In the genomic region with DNA sequence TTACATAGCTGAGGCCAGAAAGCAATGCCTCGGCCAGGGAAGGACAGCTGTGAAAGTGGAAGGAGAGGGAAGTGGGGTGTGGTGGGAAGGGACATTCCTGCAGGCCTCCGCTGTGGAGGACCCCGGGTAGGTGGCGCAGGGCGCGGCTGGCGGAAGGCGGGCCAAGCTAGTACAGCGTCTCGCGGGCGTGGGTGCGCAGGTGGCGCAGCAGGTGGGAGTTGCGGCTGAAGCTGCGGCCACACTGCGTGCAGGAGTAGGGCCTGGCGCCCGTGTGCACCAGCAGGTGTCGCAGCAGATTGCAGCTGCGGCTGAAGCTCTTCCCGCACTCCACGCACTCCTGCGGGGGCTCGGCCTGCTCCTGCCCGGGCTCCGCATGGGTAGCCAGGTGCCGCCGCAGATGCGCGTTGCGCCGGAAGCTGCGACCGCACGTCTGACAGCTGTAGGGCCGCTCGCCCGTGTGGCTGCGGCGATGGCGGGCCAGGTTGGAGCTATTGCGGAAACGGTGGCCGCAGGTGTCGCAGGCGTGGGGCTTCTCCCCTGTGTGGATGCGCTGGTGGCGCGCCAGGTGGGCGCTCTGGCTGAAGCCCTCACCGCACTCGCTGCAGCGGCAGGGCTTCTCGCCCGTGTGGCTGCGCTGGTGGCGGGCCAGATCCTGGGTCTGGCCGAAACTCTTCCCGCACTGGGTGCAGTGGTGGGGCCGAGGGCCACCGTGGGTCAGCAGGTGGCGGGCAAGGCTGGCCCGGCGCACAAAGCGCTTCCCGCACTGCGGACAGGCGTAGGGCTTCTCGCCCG, we compare ENCODE assay signal across 27 cellular contexts. TPM values are rescaled to one million over a fixed set of nuclear protein-coding genes. Genes with fewer than 3 reads are reported as not detected.
A peak's percentile ranks its signal among the peaks of the same experiment; 100 is the strongest.
DNase-seq lines count a peak whose midpoint lies in the region; ATAC-seq and TF ChIP-seq lines count a peak whose summit lies in the region.
"Had no signal": no experiment of that assay in that cellular context is flagged by ENCODE, and none has a peak within 500 bp of the region (broad histone marks: within the 10 kb centered on the region; RNA-seq: fewer than 3 reads in every experiment).

No MANE protein-coding gene starts in this region.

- H3K9me3 ChIP-seq in transverse colon = no peaks in the 10 kb centered on the region
- no peaks in the 10 kb centered on the region for H3K9me3 ChIP-seq in adrenal gland (replicated peaks in 1 of 3)
- H3K9me3 ChIP-seq: SJCRH30 had no signal

- H3K27me3 ChIP-seq in transverse colon (peaks cover 11% of the 10 kb centered on the region), adrenal gland (no peaks in the 10 kb centered on the region)
- H3K27me3 ChIP-seq: SJCRH30 had no signal

- DNase-seq in AG20443 (ENCODE audit: low spot score) (peak; percentile 4), GM10266 (ENCODE audit: extremely low spot score) (peak; percentile 2), glutamatergic neuron (no peak), NCI-H2227 treated with DMSO at 0.1 percent for 48 hours (lab: John Stamatoyannopoulos, UW) (no peak), transverse colon (no peak), adrenal gland (no peak)
- DNase-seq: activated CD4-positive, alpha-beta T cell treated with anti-CD3 and anti-CD28 coated beads for 1 hour; activated CD8-positive, alpha-beta T cell treated with anti-CD3 and anti-CD28 coated beads for 36 hours; anterior cingulate cortex; CD4-positive, CD25-positive, alpha-beta regulatory T cell; effector CD4-positive, alpha-beta T cell; EL; mesendoderm; naive thymus-derived CD4-positive, alpha-beta T cell; stimulated activated CD4-positive, alpha-beta T cell treated with anti-CD3 and anti-CD28 coated beads, Interleukin-2, amount 100 ng/mL, for 48 hours; substantia nigra had no signal

- no peak for TF ChIP-seq EP300 in transverse colon (IDR thresholded peaks at IDR 0.05; ENCODE audit: low read depth)

- peaks cover 2% of the 10 kb centered on the region for H3K27me3 Mint-ChIP-seq in glutamatergic neuron (ENCODE audit: unreplicated experiment)
- H3K27me3 Mint-ChIP-seq in nephron (ENCODE audit: low read depth) = peaks cover 6% of the 10 kb centered on the region
- H3K27me3 Mint-ChIP-seq: activated CD8-positive, alpha-beta T cell treated with anti-CD3 and anti-CD28 coated beads for 36 hours; CD4-positive, CD25-positive, alpha-beta regulatory T cell; naive thymus-derived CD4-positive, alpha-beta T cell had no signal

- H3K36me3 Mint-ChIP-seq in glutamatergic neuron (ENCODE audit: unreplicated experiment) = no peaks in the 10 kb centered on the region
- H3K36me3 Mint-ChIP-seq in nephron (ENCODE audit: low read depth) = no peaks in the 10 kb centered on the region
- H3K36me3 Mint-ChIP-seq: CD4-positive, CD25-positive, alpha-beta regulatory T cell had no signal

- in situ Hi-C loops in transverse colon (cut with MboI; ENCODE audit: low pct_ligation_motif_present in 1 of 4, low pct_unique_long_range_greater_than_20kb in 1 of 4, low sequenced_read_pairs in 3 of 4) = no loop called here

- 92 to 95% methylated on average over 15 to 70 of the region's 71 CpGs for WGBS in transverse colon (ENCODE audit: low coverage in 1 of 2), 2 donors
- WGBS in adrenal gland, 4 donors = 88 to 95% (median 90%) methylated on average over 45 to 71 of the region's 71 CpGs

- H3K27ac ChIP-seq in transverse colon = no peak overlapping the region
- H3K27ac ChIP-seq in adrenal gland = no peak overlapping the region
- H3K27ac ChIP-seq: epithelial cell of prostate, SJCRH30 had no signal

- intact Hi-C loops in transverse colon (cut with DNase I; ENCODE audit: low total_unique reads) = no loop called here
- intact Hi-C loops in adrenal gland (cut with DNase I) = no loop called here

- peaks cover 0 to 7% (median 0%) of the 10 kb centered on the region in 4 donors for H3K4me1 ChIP-seq in transverse colon
- H3K4me1 ChIP-seq in adrenal gland (replicated peaks in 1 of 2) = peaks cover 0 to 4% of the 10 kb centered on the region in 2 donors

- H3K36me3 ChIP-seq in transverse colon (no peaks in the 10 kb centered on the region), adrenal gland (replicated peaks in 1 of 2) (no peaks in the 10 kb centered on the region)
- H3K36me3 ChIP-seq: SJCRH30 had no signal

- ATAC-seq in HG03469 (IDR thresholded peaks at IDR 0.05; ENCODE audit: unreplicated experiment) = no peak
- ATAC-seq: activated CD8-positive, alpha-beta T cell treated with anti-CD3 and anti-CD28 coated beads for 36 hours; activated naive CD4-positive, alpha-beta T cell treated with anti-CD3 and anti-CD28 coated beads, Interleukin-2, amount 50 U/mL, for 72 hours; naive thymus-derived CD4-positive, alpha-beta T cell had no signal

- H3K9me3 Mint-ChIP-seq in glutamatergic neuron (ENCODE audit: unreplicated experiment) (peaks cover 7% of the 10 kb centered on the region), nephron (no peaks in the 10 kb centered on the region)
- H3K9me3 Mint-ChIP-seq: activated CD8-positive, alpha-beta T cell treated with anti-CD3 and anti-CD28 coated beads for 36 hours; activated naive CD4-positive, alpha-beta T cell treated with anti-CD3 and anti-CD28 coated beads, Interleukin-2, amount 50 U/mL, for 72 hours; CD4-positive, CD25-positive, alpha-beta regulatory T cell; naive thymus-derived CD4-positive, alpha-beta T cell had no signal

- TF ChIP-seq POLR2A in transverse colon (IDR thresholded peaks at IDR 0.05) = no peak
- no peak for TF ChIP-seq POLR2A in adrenal gland (IDR thresholded peaks at IDR 0.05)

- H3K4me3 ChIP-seq in transverse colon = no peak overlapping the region
- no peak overlapping the region for H3K4me3 ChIP-seq in adrenal gland
- H3K4me3 ChIP-seq: SJCRH30 had no signal

- H3K27ac Mint-ChIP-seq in glutamatergic neuron (ENCODE audit: unreplicated experiment) (no peak overlapping the region), nephron (peak overlapping the region in 2 of 3 experiments; percentile 33 to 89)

- H3K4me3 Mint-ChIP-seq in glutamatergic neuron (ENCODE audit: unreplicated experiment) (peak overlapping the region; percentile 40), nephron (peak overlapping the region in 1 of 3 experiments; percentile 12)
- H3K4me3 Mint-ChIP-seq: activated CD8-positive, alpha-beta T cell treated with anti-CD3 and anti-CD28 coated beads for 36 hours had no signal

- TF ChIP-seq CTCF in GM10266 (IDR thresholded peaks at IDR 0.05; ENCODE audit: control insufficient read depth, insufficient read depth, low read depth, missing control alignments) = no peak
- TF ChIP-seq CTCF in glutamatergic neuron (IDR thresholded peaks at IDR 0.05; ENCODE audit: partially characterized antibody, unreplicated experiment) = no peak
- TF ChIP-seq CTCF in nephron (IDR thresholded peaks at IDR 0.05; ENCODE audit: unreplicated experiment in 3 of 3) = no peak
- no peak for TF ChIP-seq CTCF in transverse colon (IDR thresholded peaks at IDR 0.05)
- no peak for TF ChIP-seq CTCF in adrenal gland (IDR thresholded peaks at IDR 0.05)

- peaks cover 16% of the 10 kb centered on the region for H3K4me1 Mint-ChIP-seq in glutamatergic neuron (ENCODE audit: low read depth, unreplicated experiment)
- H3K4me1 Mint-ChIP-seq in nephron = peaks cover 19% of the 10 kb centered on the region

RNA-seq across cellular contexts. Expression of a gene that starts 10.0 kb away (rescaled TPM):
- 0.74 TPM for total RNA-seq in glutamatergic neuron (ENCODE audit: unreplicated experiment)
- not detected for total RNA-seq in transverse colon
- total RNA-seq in adrenal gland = under 1 TPM in 2 of 8 donors, not detected in 6; 0.15 to 0.50 TPM
- polyA plus RNA-seq in adrenal gland = under 1 TPM in 1 of 3 donors, not detected in 2; 0.13 TPM
- total RNA-seq: bronchial epithelial cell, H4, osteocyte, renal cortical epithelial cell, RPMI7951 had no signal
- polyA plus RNA-seq: AG04450; CD4-positive, CD25-positive, alpha-beta regulatory T cell had no signal

RNA-seq across cellular contexts. Expression of a gene that starts 23.3 kb away (rescaled TPM):
- total RNA-seq in glutamatergic neuron (ENCODE audit: unreplicated experiment) (31.6 TPM), transverse colon (10 to 100 TPM in 3 of 4 donors, 1 to 10 TPM in 1; 5.2 to 16.3 (median 15.5) TPM), adrenal gland (10 to 100 TPM; 10.1 to 25.5 (median 15.2) TPM)
- 10 to 100 TPM in 2 of 3 donors, 1 to 10 TPM in 1; 3.8 to 86.1 (median 33.9) TPM for polyA plus RNA-seq in adrenal gland
- total RNA-seq: activated CD8-positive, alpha-beta T cell treated with anti-CD3 and anti-CD28 coated beads for 36 hours; CD4-positive, CD25-positive, alpha-beta regulatory T cell had no signal
- polyA plus RNA-seq: CD4-positive, CD25-positive, alpha-beta regulatory T cell had no signal

RNA-seq across cellular contexts. Expression of a gene that starts 23.7 kb away (rescaled TPM):
- total RNA-seq in glutamatergic neuron (ENCODE audit: unreplicated experiment) (1.3 TPM), transverse colon (100 to 1,000 TPM in 3 of 4 donors, 10 to 100 TPM in 1; 21.9 to 720 (median 492) TPM), adrenal gland (100 to 1,000 TPM in 1 of 8 donors, 10 to 100 TPM in 6, 1 to 10 TPM in 1; 8.8 to 106 (median 23.1) TPM)
- polyA plus RNA-seq in adrenal gland = 100 to 1,000 TPM in 2 of 3 donors, 10 to 100 TPM in 1; 19.9 to 127 (median 118) TPM

RNA-seq across cellular contexts. Expression of a gene that starts 42.8 kb away (rescaled TPM):
- total RNA-seq in glutamatergic neuron (ENCODE audit: unreplicated experiment) (not detected), transverse colon (1 to 10 TPM in 3 of 4 donors, not detected in 1; 1.6 to 9.4 (median 1.8) TPM), adrenal gland (under 1 TPM in 7 of 8 donors, not detected in 1; 0.14 to 0.65 (median 0.43) TPM)
- 1 to 10 TPM in 1 of 3 donors, under 1 TPM in 2; 0.09 to 3.1 (median 0.47) TPM for polyA plus RNA-seq in adrenal gland
- total RNA-seq: RPMI7951 had no signal
- polyA plus RNA-seq: AG04450 had no signal

RNA-seq across cellular contexts. Expression of a gene that starts 45.7 kb away (rescaled TPM):
- total RNA-seq in glutamatergic neuron (ENCODE audit: unreplicated experiment) (18.7 TPM), transverse colon (10 to 100 TPM; 12.1 to 64.3 (median 16.1) TPM), adrenal gland (10 to 100 TPM in 7 of 8 donors, 1 to 10 TPM in 1; 9.5 to 19.3 (median 14.0) TPM)
- 10 to 100 TPM in 2 of 3 donors, 1 to 10 TPM in 1; 4.2 to 19.5 (median 10.4) TPM for polyA plus RNA-seq in adrenal gland

Comparison
In these comparisons a context has a peak if more than half of its experiments do, and no peak if none do; other contexts are left out.
1. DNase-seq: peak in AG20443 (single experiment) and GM10266 (single experiment); none in glutamatergic neuron (single experiment), NCI-H2227 treated with DMSO at 0.1 percent for 48 hours (single experiment), transverse colon (single experiment) and adrenal gland (0 of 7).